In the genomic region with DNA sequence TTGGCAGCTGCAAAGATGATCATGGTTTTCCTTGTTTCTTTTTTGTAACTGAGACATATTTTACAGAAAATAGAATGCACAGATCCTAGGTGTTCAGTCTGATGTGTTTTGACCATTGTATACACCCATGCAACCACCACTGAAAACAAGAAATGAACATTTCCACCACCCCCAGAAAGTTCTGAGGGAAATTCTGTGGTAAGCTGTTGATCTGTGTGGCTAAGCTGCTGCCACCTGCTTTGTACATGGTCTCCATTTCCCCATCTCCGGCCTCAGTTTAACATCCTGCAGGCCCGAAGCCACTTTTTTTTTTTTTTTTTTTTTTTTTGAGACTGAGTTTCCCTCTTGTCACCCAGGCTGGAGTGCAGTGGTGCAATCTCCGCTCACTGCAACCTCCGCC, we compare ENCODE assay signal across 9 cellular contexts.
DNase-seq lines count a peak whose midpoint lies in the region; ATAC-seq lines count a peak whose summit lies in the region.
"Had no signal": no experiment of that assay in that cellular context is flagged by ENCODE, and none has a peak within 500 bp of the region (broad histone marks: within the 10 kb centered on the region; RNA-seq: fewer than 3 reads in every experiment).

No MANE protein-coding gene starts in this region.

- peak; percentile 23 for DNase-seq in germinal center (ENCODE audit: low spot score)
- DNase-seq in activated gamma-delta T cell treated with Interleukin-2 at 50 U/mL for 16 hours: no peak
- no peak for DNase-seq in dermis blood vessel endothelial cell
- no peak for DNase-seq in activated CD8-positive, alpha-beta memory T cell treated with anti-CD3 and anti-CD28 coated beads, Interleukin-2, amount 50 U/mL, for 48 hours
- DNase-seq: anterior cingulate cortex, NCI-H226 had no signal

- ATAC-seq in GM19025 (IDR thresholded peaks at IDR 0.05; ENCODE audit: low read depth, unreplicated experiment) (peak; percentile 97), GM21723 (IDR thresholded peaks at IDR 0.05; ENCODE audit: unreplicated experiment) (peak; percentile 98), HG03460 (IDR thresholded peaks at IDR 0.05; ENCODE audit: unreplicated experiment) (peak; percentile 97)
